ENCODE assay signal across 23 cellular contexts in genomic region chr7:144782883-144783282, GRCh38. TPM values are rescaled to one million over a fixed set of nuclear protein-coding genes. Genes with fewer than 3 reads are reported as not detected.
DNase-seq lines count a peak whose midpoint lies in the region; ATAC-seq, FAIRE-seq and TF ChIP-seq lines count a peak whose summit lies in the region.
"Had no signal": no experiment of that assay in that cellular context is flagged by ENCODE, and none has a peak within 500 bp of the region (broad histone marks: within the 10 kb centered on the region; RNA-seq: fewer than 3 reads in every experiment).

No MANE protein-coding gene starts in this region.

- H3K79me2 ChIP-seq in H9 (ENCODE audit: insufficient read depth, low read length), result no peaks in the 10 kb centered on the region

- peak; percentile 32 for FAIRE-seq in bronchial epithelial cell (lab: Jason Lieb, UNC)
- FAIRE-seq: G401.6, GM12891, GM19239 had no signal

- no peak overlapping the region for H3K9ac ChIP-seq in H9 (ENCODE audit: extremely low read depth, insufficient read length, low read length)
- H3K9ac ChIP-seq: BLaER1 had no signal

- H3K27ac ChIP-seq in epithelial cell of prostate (no peak overlapping the region), foreskin keratinocyte (no peak overlapping the region), H9 (ENCODE audit: insufficient read length, low read depth, low read length) (no peak overlapping the region)
- H3K27ac ChIP-seq: BLaER1 had no signal

- no peak overlapping the region for H3K23ac ChIP-seq in H9 (ENCODE audit: insufficient read length, low read depth, low read length)

- H3K27me3 Mint-ChIP-seq in activated T-helper 17 cell treated with anti-CD3 and anti-CD28 coated beads, Interleukin-2, amount 50 U/mL, for 72 hours, result no peaks in the 10 kb centered on the region
- no peaks in the 10 kb centered on the region for H3K27me3 Mint-ChIP-seq in H9 (ENCODE audit: low read depth)
- H3K27me3 Mint-ChIP-seq: CD4-positive, alpha-beta memory T cell; CD4-positive, CD25-positive, alpha-beta regulatory T cell had no signal

- no peaks in the 10 kb centered on the region for H3K9me3 Mint-ChIP-seq in activated T-helper 17 cell treated with anti-CD3 and anti-CD28 coated beads, Interleukin-2, amount 50 U/mL, for 72 hours
- H3K9me3 Mint-ChIP-seq in H9, result peaks cover under 1 to 6% of the 10 kb centered on the region in 2 experiments; a peak in 3 of 5 replicates
- H3K9me3 Mint-ChIP-seq: CD4-positive, alpha-beta memory T cell; CD8-positive, alpha-beta memory T cell had no signal

- no peak overlapping the region for H2BK12ac ChIP-seq in H9 (ENCODE audit: insufficient read length, low read depth, low read length)

- no peak overlapping the region for H2BK20ac ChIP-seq in H9 (ENCODE audit: low read depth, low read length, poor library complexity, severe bottlenecking)

- H3K4me3 ChIP-seq in bronchial epithelial cell (ENCODE audit: low read depth, low read length), result no peak overlapping the region
- H3K4me3 ChIP-seq: BLaER1 had no signal

- no peak overlapping the region for H2AFZ ChIP-seq in H9 (ENCODE audit: low read length)

- H4K20me1 ChIP-seq in H9 (ENCODE audit: control insufficient read depth, insufficient read depth, insufficient read length), result no peaks in the 10 kb centered on the region
- H4K20me1 ChIP-seq: BLaER1 had no signal

- H3K79me1 ChIP-seq in H9 (ENCODE audit: insufficient read depth, low read depth, low read length, poor library complexity, severe bottlenecking), result no peaks in the 10 kb centered on the region

- no peak overlapping the region for H4K8ac ChIP-seq in H9 (replicated peaks; ENCODE audit: insufficient read length, low read depth, low read length)

- no peak overlapping the region for H3K56ac ChIP-seq in H9 (ENCODE audit: insufficient read length, low read depth, low read length)

- no peaks in the 10 kb centered on the region for H3K23me2 ChIP-seq in H9 (ENCODE audit: insufficient read length, low read depth, low read length, poor library complexity, severe bottlenecking)

- H3K36me3 ChIP-seq in bronchial epithelial cell (ENCODE audit: control insufficient read depth, insufficient read depth, low read length), result no peaks in the 10 kb centered on the region
- H3K36me3 ChIP-seq: BE2C, BLaER1 had no signal

- TF ChIP-seq CTCF in bronchial epithelial cell (IDR thresholded peaks at IDR 0.05; ENCODE audit: insufficient read depth, low read length, severe bottlenecking) (no peak), foreskin keratinocyte (conservative IDR thresholded peaks at IDR 0.05) (no peak), H9 (conservative IDR thresholded peaks at IDR 0.05) (no peak)

- no peak overlapping the region for H3K27ac Mint-ChIP-seq in activated T-helper 17 cell treated with anti-CD3 and anti-CD28 coated beads, Interleukin-2, amount 50 U/mL, for 72 hours
- no peak overlapping the region; a peak in 1 of 7 replicates for H3K27ac Mint-ChIP-seq in H9
- H3K27ac Mint-ChIP-seq: CD14-positive monocyte had no signal

- no peak overlapping the region for H2BK15ac ChIP-seq in H9 (ENCODE audit: low read depth, low read length)

- H4K91ac ChIP-seq in H9 (ENCODE audit: insufficient read length, low read depth, low read length), result no peak overlapping the region

- no peak overlapping the region for H3K14ac ChIP-seq in H9 (ENCODE audit: insufficient read depth, low read length)

- no peak overlapping the region for H3T11ph ChIP-seq in H9 (ENCODE audit: low read length)

- no peak overlapping the region for H2AK5ac ChIP-seq in H9 (ENCODE audit: insufficient read length, low read length)

- H3K9me3 ChIP-seq in H9 (ENCODE audit: control insufficient read depth, low read depth, low read length), result no peaks in the 10 kb centered on the region
- H3K9me3 ChIP-seq: BE2C, BLaER1 had no signal

- ATAC-seq in activated T-helper 17 cell treated with anti-CD3 and anti-CD28 coated beads, Interleukin-2, amount 50 U/mL, for 72 hours (replicated peaks), result peak; percentile 16
- peak; percentile 44 for ATAC-seq in foreskin keratinocyte

- no peak overlapping the region for H3K4ac ChIP-seq in H9 (ENCODE audit: low read depth, low read length)

- no peaks in the 10 kb centered on the region for H3K4me1 Mint-ChIP-seq in activated T-helper 17 cell treated with anti-CD3 and anti-CD28 coated beads, Interleukin-2, amount 50 U/mL, for 72 hours
- H3K4me1 Mint-ChIP-seq in H9, result peaks cover 20% of the 10 kb centered on the region in 2 experiments
- H3K4me1 Mint-ChIP-seq: CD14-positive monocyte had no signal

- WGBS in H9 (ENCODE audit: extremely low coverage, insufficient read length, low lambda C conversion rate), result no CpG with 5 or more reads among the region's 1 CpG

- H3K4me3 Mint-ChIP-seq in activated T-helper 17 cell treated with anti-CD3 and anti-CD28 coated beads, Interleukin-2, amount 50 U/mL, for 72 hours, result no peak overlapping the region
- H3K4me3 Mint-ChIP-seq in H9, result no peak overlapping the region
- H3K4me3 Mint-ChIP-seq: CD14-positive monocyte; CD4-positive, alpha-beta memory T cell; CD4-positive, CD25-positive, alpha-beta regulatory T cell; CD8-positive, alpha-beta memory T cell had no signal

- no peaks in the 10 kb centered on the region for H3K4me1 ChIP-seq in foreskin keratinocyte
- no peaks in the 10 kb centered on the region for H3K4me1 ChIP-seq in H9 (ENCODE audit: insufficient read depth, low read length)
- H3K4me1 ChIP-seq: BE2C, BLaER1 had no signal

- intact Hi-C loops in cardiac septum (cut with DNase I), result no loop called here

- H3K27me3 ChIP-seq in bronchial epithelial cell (ENCODE audit: control insufficient read depth, insufficient read depth, low read length) (no peaks in the 10 kb centered on the region), foreskin keratinocyte (no peaks in the 10 kb centered on the region), H9 (ENCODE audit: insufficient read depth, low read length) (no peaks in the 10 kb centered on the region)
- H3K27me3 ChIP-seq: BE2C, BLaER1 had no signal

- H2BK120ac ChIP-seq in H9 (ENCODE audit: low read depth, low read length, poor library complexity, severe bottlenecking), result no peak overlapping the region

- DNase-seq in bronchial epithelial cell (ENCODE audit: low read depth), result peak; percentile 49
- peak; percentile 10 for DNase-seq in epithelial cell of prostate (ENCODE audit: low read depth, low spot score)
- DNase-seq in foreskin keratinocyte, result no peak
- DNase-seq in cardiac septum (ENCODE audit: low spot score), result no peak
- DNase-seq in DMS 273 (lab: John Stamatoyannopoulos, UW; ENCODE audit: unreplicated experiment), result no peak
- DNase-seq in H9, result no peak
- DNase-seq in NCI-H1092 treated with DMSO at 0.1 percent for 48 hours (lab: John Stamatoyannopoulos, UW), result no peak
- DNase-seq: 8988T; ACHN; BE2C; C1 segment of cervical spinal cord; CD4-positive, alpha-beta memory T cell; CD4-positive, CD25-positive, alpha-beta regulatory T cell; CD8-positive, alpha-beta memory T cell; COR-L47; DMS79 treated with DMSO at 0.1 percent for 48 hours; GF-D8 had no signal

- H2BK5ac ChIP-seq in H9 (ENCODE audit: insufficient read length, low read length), result no peak overlapping the region

- H3K4me2 ChIP-seq in H9 (ENCODE audit: insufficient read depth, insufficient read length, low read length), result no peak overlapping the region
- H3K4me2 ChIP-seq: BLaER1 had no signal

- no peak overlapping the region for H3K18ac ChIP-seq in H9 (ENCODE audit: insufficient read length, low read depth, low read length)

- H3K36me3 Mint-ChIP-seq in activated T-helper 17 cell treated with anti-CD3 and anti-CD28 coated beads, Interleukin-2, amount 50 U/mL, for 72 hours (ENCODE audit: low read depth), result no peaks in the 10 kb centered on the region
- H3K36me3 Mint-ChIP-seq in H9 (ENCODE audit: insufficient read depth in 1 of 3, low read depth in 3 of 3), result peaks cover 0 to 2% (median under 1%) of the 10 kb centered on the region in 3 experiments; a peak in 3 of 7 replicates
- H3K36me3 Mint-ChIP-seq: CD14-positive monocyte; CD8-positive, alpha-beta memory T cell had no signal

- H4K5ac ChIP-seq in H9 (ENCODE audit: insufficient read length, low read depth, low read length), result no peak overlapping the region

RNA-seq across cellular contexts. Expression of gene TPK1, which starts 53.0 kb away (rescaled TPM):
- 10 to 100 TPM; 19.9 to 20.6 TPM for total RNA-seq in activated T-helper 17 cell treated with anti-CD3 and anti-CD28 coated beads, Interleukin-2, amount 50 U/mL, for 72 hours
- total RNA-seq in bronchial epithelial cell, result 2.4 and 3.1 TPM in 2 replicates
- 1.1 and 1.3 TPM in 2 replicates for total RNA-seq in foreskin keratinocyte
- polyA plus RNA-seq in foreskin keratinocyte, result 0.73 and 1.4 TPM in 2 replicates
- 5.7 TPM for total RNA-seq in cardiac septum
- 3.1 and 4.2 TPM in 2 replicates for total RNA-seq in H9 (2021)

Comparison
In these comparisons a context has a peak if more than half of its experiments do, and no peak if none do; other contexts are left out.
1. DNase-seq: peak in bronchial epithelial cell (single experiment) and epithelial cell of prostate (single experiment); none in foreskin keratinocyte (0 of 2), cardiac septum (single experiment), DMS 273 (single experiment), H9 (single experiment) and NCI-H1092 treated with DMSO at 0.1 percent for 48 hours (single experiment).